1 cellular context compared by ENCODE assay signal in the genomic region with DNA sequence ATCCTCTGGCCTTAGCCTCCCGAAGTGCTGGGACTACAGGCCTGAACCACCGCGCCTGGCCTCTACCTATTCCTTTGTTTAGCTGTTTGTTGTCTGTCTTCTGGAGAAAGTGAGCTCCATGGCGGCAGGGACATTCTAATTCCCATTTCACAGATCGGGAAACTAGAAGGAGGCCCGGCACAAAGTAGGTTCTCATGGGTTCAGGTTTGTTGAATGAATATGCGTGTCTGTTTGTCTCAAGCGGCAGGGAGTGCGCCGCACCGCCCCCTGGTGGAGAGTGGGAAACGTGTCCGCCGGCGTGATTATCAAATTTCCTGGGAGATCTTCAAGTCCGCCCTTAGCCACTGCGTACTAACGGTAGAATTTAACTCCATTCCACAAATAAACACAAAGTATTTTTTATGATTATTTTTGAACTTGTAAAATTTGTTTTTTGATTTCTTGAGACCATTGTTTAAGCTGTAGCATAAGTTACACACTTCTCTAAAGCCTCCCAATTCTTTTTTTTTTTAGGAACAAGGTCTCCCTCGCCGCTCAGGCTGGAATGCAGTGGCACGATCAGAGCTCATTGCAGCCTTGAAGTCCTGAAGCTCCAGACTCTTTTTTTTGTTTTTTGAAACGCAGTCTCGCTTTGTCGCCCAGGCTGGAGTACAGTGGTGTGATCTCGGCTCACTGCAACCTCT.
A peak's percentile ranks its signal among the peaks of the same experiment; 100 is the strongest.
TF ChIP-seq lines count a peak whose summit lies in the region.

No MANE protein-coding gene starts in this region.

TF ChIP-seq in GM12878, 131 proteins besides CTCF, POLR2A, EP300 and RAD21 (continued from another document):
- TF ChIP-seq, protein P1, sequence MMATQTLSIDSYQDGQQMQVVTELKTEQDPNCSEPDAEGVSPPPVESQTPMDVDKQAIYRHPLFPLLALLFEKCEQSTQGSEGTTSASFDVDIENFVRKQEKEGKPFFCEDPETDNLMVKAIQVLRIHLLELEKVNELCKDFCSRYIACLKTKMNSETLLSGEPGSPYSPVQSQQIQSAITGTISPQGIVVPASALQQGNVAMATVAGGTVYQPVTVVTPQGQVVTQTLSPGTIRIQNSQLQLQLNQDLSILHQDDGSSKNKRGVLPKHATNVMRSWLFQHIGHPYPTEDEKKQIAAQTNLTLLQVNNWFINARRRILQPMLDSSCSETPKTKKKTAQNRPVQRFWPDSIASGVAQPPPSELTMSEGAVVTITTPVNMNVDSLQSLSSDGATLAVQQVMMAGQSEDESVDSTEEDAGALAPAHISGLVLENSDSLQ (IDR thresholded peaks at IDR 0.05): no peak
- TF ChIP-seq PAX5 (IDR thresholded peaks at IDR 0.05; ENCODE audit: borderline replicate concordance, low read depth, low read length) (no peak), SMAD5 (IDR thresholded peaks at IDR 0.05; ENCODE audit: low read depth) (no peak), ZNF217 (IDR thresholded peaks at IDR 0.05) (0 out of 2 replicates have a peak, but pooled peaks have one; percentile 70), NFYA (IDR thresholded peaks at IDR 0.05; ENCODE audit: borderline replicate concordance, low read depth, low read length) (no peak), ATF7 (IDR thresholded peaks at IDR 0.05; ENCODE audit: low read depth) (peak; percentile 16; the same call in 1 of the 2 replicates), GATAD2B (conservative IDR thresholded peaks at IDR 0.05; ENCODE audit: low read depth) (0 out of 2 replicates have a peak, but pooled peaks have one; percentile 49), SP1 (IDR thresholded peaks at IDR 0.05; ENCODE audit: low read depth, low read length) (no peak), HDAC2 (IDR thresholded peaks at IDR 0.05) (no peak), JUNB (IDR thresholded peaks at IDR 0.05) (no peak), CEBPB (IDR thresholded peaks at IDR 0.05; ENCODE audit: borderline replicate concordance in 1 of 2, low read depth in 2 of 2, low read length in 2 of 2) (no peak), JUND (IDR thresholded peaks at IDR 0.05; ENCODE audit: low read depth, low read length) (no peak), CBX3 (IDR thresholded peaks at IDR 0.05; ENCODE audit: borderline replicate concordance, low read depth) (no peak), RB1 (IDR thresholded peaks at IDR 0.05; ENCODE audit: borderline replicate concordance) (peak; percentile 62; the same call in 1 of the 2 replicates), ESRRA (IDR thresholded peaks at IDR 0.05; ENCODE audit: low read length) (peak; percentile 25; the same call in 1 of the 2 replicates), ZNF384 (IDR thresholded peaks at IDR 0.05; ENCODE audit: borderline replicate concordance, low read depth, low read length) (no peak), BHLHE40 (IDR thresholded peaks at IDR 0.05; ENCODE audit: borderline replicate concordance in 1 of 2, low read depth in 2 of 2, low read length in 1 of 2) (0 out of 4 replicates have a peak, but pooled peaks of 1 of the 2 experiments have one; percentile 14), SUZ12 (IDR thresholded peaks at IDR 0.05; ENCODE audit: unreplicated experiment) (no peak), SIN3A (IDR thresholded peaks at IDR 0.05; ENCODE audit: low read depth, low read length) (no peak), KDM1A (IDR thresholded peaks at IDR 0.05; ENCODE audit: borderline replicate concordance) (no peak), RCOR1 (conservative IDR thresholded peaks at IDR 0.05; ENCODE audit: low read depth, low read length) (0 out of 2 replicates have a peak, but pooled peaks have one; percentile 47), HDAC6 (IDR thresholded peaks at IDR 0.05; ENCODE audit: unreplicated experiment) (no peak), YY1 (IDR thresholded peaks at IDR 0.05; ENCODE audit: low read depth, low read length) (peak; percentile 73; the same call in 1 of the 2 replicates), RAD51 (IDR thresholded peaks at IDR 0.05) (no peak), ZBED1 (IDR thresholded peaks at IDR 0.05; ENCODE audit: borderline replicate concordance) (no peak), ETV6 (conservative IDR thresholded peaks at IDR 0.05 in 1 of 2, IDR thresholded peaks at IDR 0.05 in 1 of 2; ENCODE audit: borderline replicate concordance in 1 of 2, low read depth in 1 of 2) (no peak), SMC3 (IDR thresholded peaks at IDR 0.05; ENCODE audit: borderline replicate concordance, low read length) (peak; percentile 75), ZSCAN29 (IDR thresholded peaks at IDR 0.05) (no peak), CREM (IDR thresholded peaks at IDR 0.05; ENCODE audit: low read depth) (peak; percentile 32; the same call in 1 of the 2 replicates), ZNF207 (IDR thresholded peaks at IDR 0.05; ENCODE audit: borderline replicate concordance) (no peak), TBL1XR1 (IDR thresholded peaks at IDR 0.05; ENCODE audit: low read depth, low read length) (no peak), LARP7 (IDR thresholded peaks at IDR 0.05) (no peak), IRF4 (IDR thresholded peaks at IDR 0.05; ENCODE audit: low read depth, low read length) (no peak), KLF5 (IDR thresholded peaks at IDR 0.05; ENCODE audit: partially characterized antibody) (no peak), SMARCA5 (IDR thresholded peaks at IDR 0.05) (peak; percentile 100), IKZF1 (conservative IDR thresholded peaks at IDR 0.05) (0 out of 2 replicates have a peak, but pooled peaks have one; percentile 21), TARDBP (IDR thresholded peaks at IDR 0.05; ENCODE audit: borderline replicate concordance) (no peak), CHD4 (IDR thresholded peaks at IDR 0.05) (0 out of 2 replicates have a peak, but pooled peaks have one; percentile 87), ZNF622 (IDR thresholded peaks at IDR 0.05) (no peak)
- TF ChIP-seq, protein P2, sequence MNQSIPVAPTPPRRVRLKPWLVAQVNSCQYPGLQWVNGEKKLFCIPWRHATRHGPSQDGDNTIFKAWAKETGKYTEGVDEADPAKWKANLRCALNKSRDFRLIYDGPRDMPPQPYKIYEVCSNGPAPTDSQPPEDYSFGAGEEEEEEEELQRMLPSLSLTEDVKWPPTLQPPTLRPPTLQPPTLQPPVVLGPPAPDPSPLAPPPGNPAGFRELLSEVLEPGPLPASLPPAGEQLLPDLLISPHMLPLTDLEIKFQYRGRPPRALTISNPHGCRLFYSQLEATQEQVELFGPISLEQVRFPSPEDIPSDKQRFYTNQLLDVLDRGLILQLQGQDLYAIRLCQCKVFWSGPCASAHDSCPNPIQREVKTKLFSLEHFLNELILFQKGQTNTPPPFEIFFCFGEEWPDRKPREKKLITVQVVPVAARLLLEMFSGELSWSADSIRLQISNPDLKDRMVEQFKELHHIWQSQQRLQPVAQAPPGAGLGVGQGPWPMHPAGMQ (IDR thresholded peaks at IDR 0.05; ENCODE audit: borderline replicate concordance): no peak
- TF ChIP-seq, protein P3, sequence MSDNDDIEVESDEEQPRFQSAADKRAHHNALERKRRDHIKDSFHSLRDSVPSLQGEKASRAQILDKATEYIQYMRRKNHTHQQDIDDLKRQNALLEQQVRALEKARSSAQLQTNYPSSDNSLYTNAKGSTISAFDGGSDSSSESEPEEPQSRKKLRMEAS (IDR thresholded peaks at IDR 0.05; ENCODE audit: low read depth, low read length): no peak
- TF ChIP-seq, protein P4, sequence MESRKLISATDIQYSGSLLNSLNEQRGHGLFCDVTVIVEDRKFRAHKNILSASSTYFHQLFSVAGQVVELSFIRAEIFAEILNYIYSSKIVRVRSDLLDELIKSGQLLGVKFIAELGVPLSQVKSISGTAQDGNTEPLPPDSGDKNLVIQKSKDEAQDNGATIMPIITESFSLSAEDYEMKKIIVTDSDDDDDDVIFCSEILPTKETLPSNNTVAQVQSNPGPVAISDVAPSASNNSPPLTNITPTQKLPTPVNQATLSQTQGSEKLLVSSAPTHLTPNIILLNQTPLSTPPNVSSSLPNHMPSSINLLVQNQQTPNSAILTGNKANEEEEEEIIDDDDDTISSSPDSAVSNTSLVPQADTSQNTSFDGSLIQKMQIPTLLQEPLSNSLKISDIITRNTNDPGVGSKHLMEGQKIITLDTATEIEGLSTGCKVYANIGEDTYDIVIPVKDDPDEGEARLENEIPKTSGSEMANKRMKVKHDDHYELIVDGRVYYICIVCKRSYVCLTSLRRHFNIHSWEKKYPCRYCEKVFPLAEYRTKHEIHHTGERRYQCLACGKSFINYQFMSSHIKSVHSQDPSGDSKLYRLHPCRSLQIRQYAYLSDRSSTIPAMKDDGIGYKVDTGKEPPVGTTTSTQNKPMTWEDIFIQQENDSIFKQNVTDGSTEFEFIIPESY (IDR thresholded peaks at IDR 0.05): no peak
- TF ChIP-seq, protein P5, sequence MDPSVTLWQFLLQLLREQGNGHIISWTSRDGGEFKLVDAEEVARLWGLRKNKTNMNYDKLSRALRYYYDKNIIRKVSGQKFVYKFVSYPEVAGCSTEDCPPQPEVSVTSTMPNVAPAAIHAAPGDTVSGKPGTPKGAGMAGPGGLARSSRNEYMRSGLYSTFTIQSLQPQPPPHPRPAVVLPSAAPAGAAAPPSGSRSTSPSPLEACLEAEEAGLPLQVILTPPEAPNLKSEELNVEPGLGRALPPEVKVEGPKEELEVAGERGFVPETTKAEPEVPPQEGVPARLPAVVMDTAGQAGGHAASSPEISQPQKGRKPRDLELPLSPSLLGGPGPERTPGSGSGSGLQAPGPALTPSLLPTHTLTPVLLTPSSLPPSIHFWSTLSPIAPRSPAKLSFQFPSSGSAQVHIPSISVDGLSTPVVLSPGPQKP (IDR thresholded peaks at IDR 0.05; ENCODE audit: low read depth, low read length): 0 out of 2 replicates have a peak, but pooled peaks have one; percentile 13
